17 cellular contexts compared by ENCODE assay signal in genomic region chr21:44416193-44416592, GRCh38.
"Had no signal": no experiment of that assay in that cellular context is flagged by ENCODE, and none has a peak within 500 bp of the region (broad histone marks: within the 10 kb centered on the region; RNA-seq: fewer than 3 reads in every experiment).

No MANE protein-coding gene starts in this region.

- H3K27ac ChIP-seq: brain microvascular endothelial cell, epithelial cell of prostate, upper lobe of left lung had no signal

- H3K4me3 Mint-ChIP-seq: activated CD8-positive, alpha-beta T cell treated with anti-CD3 and anti-CD28 coated beads for 36 hours; activated naive CD8-positive, alpha-beta T cell; activated T-helper 17 cell treated with anti-CD3 and anti-CD28 coated beads, Interleukin-2, amount 50 U/mL, for 72 hours; dendritic cell treated with granulocyte-macrophage colony-stimulating factor and Interleukin-4, amounts not matched to agents 40 ng/mL and 50 ng/mL, for 4 days; effector memory CD8-positive, alpha-beta T cell; immature natural killer cell; naive B cell; T-helper 17 cell had no signal

- H3K9me3 ChIP-seq: upper lobe of left lung had no signal

- H3K27me3 Mint-ChIP-seq: activated CD8-positive, alpha-beta T cell treated with anti-CD3 and anti-CD28 coated beads for 36 hours; activated naive CD8-positive, alpha-beta T cell; activated T-helper 17 cell treated with anti-CD3 and anti-CD28 coated beads, Interleukin-2, amount 50 U/mL, for 72 hours; dendritic cell treated with granulocyte-macrophage colony-stimulating factor and Interleukin-4, amounts not matched to agents 40 ng/mL and 50 ng/mL, for 4 days; effector memory CD8-positive, alpha-beta T cell; naive B cell; T-helper 17 cell had no signal

- ATAC-seq: activated CD8-positive, alpha-beta T cell treated with anti-CD3 and anti-CD28 coated beads for 36 hours; activated T-helper 17 cell treated with anti-CD3 and anti-CD28 coated beads, Interleukin-2, amount 50 U/mL, for 72 hours; effector memory CD8-positive, alpha-beta T cell; stimulated activated naive CD8-positive, alpha-beta T cell treated with anti-CD3 and anti-CD28 coated beads, Interleukin-15, Interleukin-2, amounts not matched to agents 100 U/mL and 50 U/mL, for 24 hours; T-helper 17 cell had no signal

- H3K36me3 ChIP-seq: brain microvascular endothelial cell had no signal

- H3K27ac Mint-ChIP-seq: activated CD8-positive, alpha-beta T cell treated with anti-CD3 and anti-CD28 coated beads for 36 hours; activated naive CD8-positive, alpha-beta T cell; activated T-helper 17 cell treated with anti-CD3 and anti-CD28 coated beads, Interleukin-2, amount 50 U/mL, for 72 hours; naive B cell had no signal

- H3K27me3 ChIP-seq: brain microvascular endothelial cell, upper lobe of left lung had no signal

- H3K4me1 ChIP-seq: upper lobe of left lung had no signal

- H3K4me3 ChIP-seq: lung, smooth muscle cell, upper lobe of left lung had no signal

- DNase-seq: activated CD4-positive, alpha-beta T cell treated with anti-CD3 and anti-CD28 coated beads for 48 hours; activated CD8-positive, alpha-beta T cell treated with anti-CD3 and anti-CD28 coated beads for 36 hours; brain microvascular endothelial cell; effector memory CD8-positive, alpha-beta T cell; immature natural killer cell; midbrain; naive B cell; retina; stimulated activated naive CD8-positive, alpha-beta T cell treated with anti-CD3 and anti-CD28 coated beads, Interleukin-15, Interleukin-2, amounts not matched to agents 100 U/mL and 50 U/mL, for 24 hours; T-helper 17 cell had no signal

- H3K4me1 Mint-ChIP-seq: T-helper 17 cell had no signal
